8 cellular contexts compared by ENCODE assay signal in the genomic region with DNA sequence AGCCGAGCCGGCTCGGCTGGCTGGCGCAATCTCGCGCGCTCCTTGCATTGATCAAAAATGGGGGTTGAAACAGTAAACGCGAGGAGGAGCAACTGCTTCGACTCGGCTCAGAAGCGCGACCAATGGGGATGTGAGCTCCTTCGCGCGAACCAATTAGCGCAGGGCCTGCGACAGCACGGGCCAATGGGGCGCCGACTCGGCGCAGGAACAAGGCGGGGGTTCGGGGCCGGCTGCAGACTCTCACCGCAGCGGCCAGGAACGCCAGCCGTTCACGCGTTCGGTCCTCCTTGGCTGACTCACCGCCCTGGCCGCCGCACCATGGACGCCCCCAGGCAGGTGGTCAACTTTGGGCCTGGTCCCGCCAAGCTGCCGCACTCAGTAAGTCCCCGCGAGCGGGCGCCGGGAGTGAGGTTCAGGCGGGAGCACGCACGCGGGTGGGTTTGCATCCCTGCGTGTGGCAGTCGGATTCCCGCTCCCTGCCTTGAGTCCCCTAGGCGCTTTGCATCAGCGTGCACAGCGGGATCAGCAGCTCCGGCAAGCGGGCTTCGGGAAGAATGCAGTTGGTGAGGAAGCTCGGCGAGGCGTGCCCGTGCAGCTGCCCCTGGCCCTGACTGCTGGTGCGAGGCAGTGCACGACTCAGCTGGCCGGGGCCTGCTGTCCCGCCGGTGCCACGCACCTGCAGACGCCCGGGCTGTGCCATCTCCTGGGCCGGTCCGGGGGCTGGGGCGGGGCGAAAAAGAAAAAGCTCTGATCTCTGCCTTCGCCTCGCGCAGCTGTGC.
A peak's percentile ranks its signal among the peaks of the same experiment; 100 is the strongest.
DNase-seq lines count a peak whose midpoint lies in the region; ATAC-seq lines count a peak whose summit lies in the region.

A gene (plus strand): TSS at position 233 of the 779 bp plus-strand sequence. CDS start 86 bp downstream, at position 319.

- peak; percentile 99 for DNase-seq in AG08395 (ENCODE audit: low spot score)
- peak; percentile 92 for DNase-seq in NCI-H345 treated with DMSO at 0.1 percent for 48 hours (lab: John Stamatoyannopoulos, UW; ENCODE audit: unreplicated experiment)
- peak; percentile 72 to 78 (median 76) for DNase-seq in activated CD4-positive, CD25-positive, alpha-beta regulatory T cell (lab: John Stamatoyannopoulos, UW)
- peak; percentile 88 for DNase-seq in central memory CD4-positive, alpha-beta T cell
- peak; percentile 99 for DNase-seq in islet precursor cell
- peak; percentile 84 for DNase-seq in stimulated activated CD4-positive, alpha-beta T cell treated with anti-CD3 and anti-CD28 coated beads, Interleukin-12 subunit alpha, Interleukin-12 subunit beta, amount 100 ng/mL, for 4 hours

- peak; percentile 98 for ATAC-seq in GM19025 (IDR thresholded peaks at IDR 0.05; ENCODE audit: low read depth, unreplicated experiment)
- peak; percentile 97 for ATAC-seq in HG03280 (IDR thresholded peaks at IDR 0.05; ENCODE audit: unreplicated experiment)

Comparison
In these comparisons a context has a peak if more than half of its experiments do, and no peak if none do; other contexts are left out.
1. Peak in every context shown above with its lines: DNase-seq and ATAC-seq.